In genomic region chr3:149407898-149408297, GRCh38 we compare ENCODE assay signal across 1 cellular context.
A peak's percentile ranks its signal among the peaks of the same experiment; 100 is the strongest.
TF ChIP-seq lines count a peak whose summit lies in the region.

No MANE protein-coding gene starts in this region.

TF ChIP-seq in HepG2, 621 proteins besides CTCF, POLR2A, EP300 and RAD21:
- TF ChIP-seq FOXP4 (CRISPR knock-in tag; IDR thresholded peaks at IDR 0.05) = peak; percentile 15; the same call in 1 of the 2 replicates
- TF ChIP-seq HMG20A (CRISPR knock-in tag; IDR thresholded peaks at IDR 0.05; ENCODE audit: borderline replicate concordance) = peak; percentile 25; the same call in 1 of the 2 replicates
- TF ChIP-seq SP4 (CRISPR knock-in tag; IDR thresholded peaks at IDR 0.05) = no peak
- peak; percentile 44; the same call in 1 of the 2 replicates for TF ChIP-seq ISL2 (CRISPR knock-in tag; IDR thresholded peaks at IDR 0.05)
- 0 out of 2 replicates have a peak, but pooled peaks have one; percentile 7 for TF ChIP-seq ARID5B (CRISPR knock-in tag; IDR thresholded peaks at IDR 0.05)
- peak; percentile 43; the same call in 1 of the 2 replicates for TF ChIP-seq NCOA2 (CRISPR knock-in tag; IDR thresholded peaks at IDR 0.05)
- TF ChIP-seq FOXA3 (CRISPR knock-in tag; IDR thresholded peaks at IDR 0.05) = peak; percentile 56
- no peak for TF ChIP-seq ZNF709 (CRISPR knock-in tag; IDR thresholded peaks at IDR 0.05)
- TF ChIP-seq JDP2 (CRISPR knock-in tag; IDR thresholded peaks at IDR 0.05; ENCODE audit: borderline replicate concordance) = no peak
- TF ChIP-seq DMTF1 (CRISPR knock-in tag; IDR thresholded peaks at IDR 0.05) = no peak
- TF ChIP-seq SOX5 (CRISPR knock-in tag; IDR thresholded peaks at IDR 0.05; ENCODE audit: borderline replicate concordance) = peak; percentile 16; the same call in 1 of the 2 replicates
- no peak for TF ChIP-seq ZNF7 (CRISPR knock-in tag; IDR thresholded peaks at IDR 0.05)
- TF ChIP-seq ZZZ3 (CRISPR knock-in tag; IDR thresholded peaks at IDR 0.05; ENCODE audit: borderline replicate concordance) = no peak
- TF ChIP-seq GATA4 (IDR thresholded peaks at IDR 0.05; ENCODE audit: borderline replicate concordance, low read depth) = 0 out of 2 replicates have a peak, but pooled peaks have one; percentile 41
- 0 out of 2 replicates have a peak, but pooled peaks have one; percentile 18 for TF ChIP-seq HNF4A (CRISPR knock-in tag; IDR thresholded peaks at IDR 0.05)
- TF ChIP-seq SOX13 (IDR thresholded peaks at IDR 0.05) = no peak
- peak in 1 of 2 experiments; percentile 44; a peak in 1 of 4 replicates for TF ChIP-seq SOX13 (CRISPR knock-in tag; conservative IDR thresholded peaks at IDR 0.05 in 1 of 2, IDR thresholded peaks at IDR 0.05 in 1 of 2)
- TF ChIP-seq DPF2 (CRISPR knock-in tag; IDR thresholded peaks at IDR 0.05; ENCODE audit: borderline replicate concordance, low read depth) = no peak
TF ChIP-seq in HepG2: peak in this region for 10.
